Comparison of ENCODE assay signal across 20 cellular contexts in genomic region chr15:40826123-40827075, GRCh38. TPM values are rescaled to one million over a fixed set of nuclear protein-coding genes. Genes with fewer than 3 reads are reported as not detected.
DNase-seq lines count a peak whose midpoint lies in the region; ATAC-seq and TF ChIP-seq lines count a peak whose summit lies in the region.
"Had no signal": no experiment of that assay in that cellular context is flagged by ENCODE, and none has a peak within 500 bp of the region (broad histone marks: within the 10 kb centered on the region; RNA-seq: fewer than 3 reads in every experiment).

No MANE protein-coding gene starts in this region.

- H3K36me3 ChIP-seq in duodenal mucosa (ENCODE audit: control insufficient read depth in 1 of 2, insufficient read depth in 2 of 2, low read length in 2 of 2) (no peaks in the 10 kb centered on the region), smooth muscle cell (ENCODE audit: low read depth) (no peaks in the 10 kb centered on the region)
- H3K36me3 ChIP-seq: cardiac muscle cell had no signal

- DNase-seq in DMS53 (lab: John Stamatoyannopoulos, UW) (peak; percentile 53), DMS53 treated with DMSO at 0.1 percent for 48 hours (lab: John Stamatoyannopoulos, UW; ENCODE audit: unreplicated experiment) (no peak), smooth muscle cell (lab: John Stamatoyannopoulos, UW; ENCODE audit: unreplicated experiment) (no peak), epidermal melanocyte (ENCODE audit: insufficient read length, low spot score) (no peak)
- DNase-seq: activated CD4-positive, alpha-beta T cell treated with anti-CD3 and anti-CD28 coated beads, Interleukin-2, amount 50 U/mL, for 48 hours; activated T-cell treated with anti-CD3 and anti-CD28 coated beads, Interleukin-2, amount 50 U/mL, for 24 hours; C1 segment of cervical spinal cord; effector CD4-positive, alpha-beta T cell; hypothalamus; Karpas-422; NCI-H2171 treated with DMSO at 0.1 percent for 48 hours; occipital lobe; RPMI8226 had no signal

- H3K4me2 ChIP-seq in smooth muscle cell: no peak overlapping the region

- WGBS in smooth muscle cell (ENCODE audit: low lambda C conversion rate): 80% methylated on average over 6 of the region's 6 CpGs

- H4K20me1 ChIP-seq in smooth muscle cell (ENCODE audit: low read depth): no peaks in the 10 kb centered on the region

- H3K27ac ChIP-seq in duodenal mucosa (ENCODE audit: low read depth, low read length) (no peak overlapping the region), smooth muscle cell (ENCODE audit: low read depth) (peak overlapping the region; percentile 50)
- H3K27ac ChIP-seq: 22Rv1, cardiac muscle cell had no signal

- H2AFZ ChIP-seq in smooth muscle cell (ENCODE audit: low read depth): no peak overlapping the region

- H3K27me3 ChIP-seq in duodenal mucosa (ENCODE audit: control insufficient read depth in 1 of 2, insufficient read depth in 2 of 2, low read length in 2 of 2) (no peaks in the 10 kb centered on the region), smooth muscle cell (ENCODE audit: low read depth) (no peaks in the 10 kb centered on the region)
- H3K27me3 ChIP-seq: cardiac muscle cell had no signal

- ATAC-seq in GM18519 (IDR thresholded peaks at IDR 0.05; ENCODE audit: low FRiP score, unreplicated experiment): no peak

- H3K4me3 ChIP-seq in duodenal mucosa (ENCODE audit: low read depth in 1 of 2, low read length in 2 of 2) (peak overlapping the region; percentile 48 to 53), smooth muscle cell (no peak overlapping the region)
- H3K4me3 ChIP-seq: cardiac muscle cell, mucosa of descending colon had no signal

- H3K4me1 ChIP-seq in duodenal mucosa (ENCODE audit: control insufficient read depth in 1 of 2, insufficient read depth in 2 of 2, low read length in 2 of 2): peaks cover 5 to 24% of the 10 kb centered on the region in 2 donors
- no peaks in the 10 kb centered on the region for H3K4me1 ChIP-seq in smooth muscle cell (ENCODE audit: low read depth)

- H3K9me3 ChIP-seq in duodenal mucosa (ENCODE audit: control insufficient read depth in 1 of 2, low read length in 2 of 2) (no peaks in the 10 kb centered on the region), smooth muscle cell (replicated peaks; ENCODE audit: low read depth) (no peaks in the 10 kb centered on the region)
- H3K9me3 ChIP-seq: mucosa of descending colon had no signal

- peak overlapping the region in 1 of 2 donors; percentile 51 for H3K9ac ChIP-seq in duodenal mucosa (ENCODE audit: low read depth in 1 of 2, low read length in 2 of 2)
- no peak overlapping the region for H3K9ac ChIP-seq in smooth muscle cell (ENCODE audit: low read depth)

- no peak for TF ChIP-seq CTCF in smooth muscle cell (IDR thresholded peaks at IDR 0.05; ENCODE audit: borderline replicate concordance, insufficient read depth, poor library complexity, severe bottlenecking)

- H3F3A ChIP-seq in smooth muscle cell (ENCODE audit: low read depth): no peaks in the 10 kb centered on the region

- no peaks in the 10 kb centered on the region for H3K79me2 ChIP-seq in smooth muscle cell (ENCODE audit: low read depth)

RNA-seq across cellular contexts. Expression of gene PPP1R14D, which starts 2.1 kb away (rescaled TPM):
- not detected in 2 replicates for total RNA-seq in smooth muscle cell
- not detected in 2 replicates for polyA plus RNA-seq in smooth muscle cell
- total RNA-seq: cardiac muscle cell, fibroblast of lung, H4, occipital lobe had no signal
- polyA plus RNA-seq: cardiac muscle cell, fibroblast of lung had no signal

RNA-seq across cellular contexts. Expression of gene SPINT1, which starts 17.4 kb away (rescaled TPM):
- 47.0 and 76.5 TPM in 2 replicates for total RNA-seq in smooth muscle cell
- polyA plus RNA-seq in smooth muscle cell: 50.2 and 140 TPM in 2 replicates

RNA-seq across cellular contexts. Expression of gene DNAJC17, which starts 19.1 kb away (rescaled TPM):
- total RNA-seq in smooth muscle cell: 23.7 and 25.0 TPM in 2 replicates
- 33.6 and 35.3 TPM in 2 replicates for polyA plus RNA-seq in smooth muscle cell

RNA-seq across cellular contexts. Expression of gene ZFYVE19, which starts 19.5 kb away (rescaled TPM):
- total RNA-seq in smooth muscle cell: 16.5 and 18.1 TPM in 2 replicates
- polyA plus RNA-seq in smooth muscle cell: 30.1 and 31.9 TPM in 2 replicates

RNA-seq across cellular contexts. Expression of gene RHOV, which starts 47.6 kb away (rescaled TPM):
- total RNA-seq in smooth muscle cell: 2.9 and 3.3 TPM in 2 replicates
- 3.0 and 10.3 TPM in 2 replicates for polyA plus RNA-seq in smooth muscle cell
- total RNA-seq: fibroblast of lung had no signal
- polyA plus RNA-seq: fibroblast of lung had no signal
